8 cellular contexts compared by ENCODE assay signal in the genomic region with DNA sequence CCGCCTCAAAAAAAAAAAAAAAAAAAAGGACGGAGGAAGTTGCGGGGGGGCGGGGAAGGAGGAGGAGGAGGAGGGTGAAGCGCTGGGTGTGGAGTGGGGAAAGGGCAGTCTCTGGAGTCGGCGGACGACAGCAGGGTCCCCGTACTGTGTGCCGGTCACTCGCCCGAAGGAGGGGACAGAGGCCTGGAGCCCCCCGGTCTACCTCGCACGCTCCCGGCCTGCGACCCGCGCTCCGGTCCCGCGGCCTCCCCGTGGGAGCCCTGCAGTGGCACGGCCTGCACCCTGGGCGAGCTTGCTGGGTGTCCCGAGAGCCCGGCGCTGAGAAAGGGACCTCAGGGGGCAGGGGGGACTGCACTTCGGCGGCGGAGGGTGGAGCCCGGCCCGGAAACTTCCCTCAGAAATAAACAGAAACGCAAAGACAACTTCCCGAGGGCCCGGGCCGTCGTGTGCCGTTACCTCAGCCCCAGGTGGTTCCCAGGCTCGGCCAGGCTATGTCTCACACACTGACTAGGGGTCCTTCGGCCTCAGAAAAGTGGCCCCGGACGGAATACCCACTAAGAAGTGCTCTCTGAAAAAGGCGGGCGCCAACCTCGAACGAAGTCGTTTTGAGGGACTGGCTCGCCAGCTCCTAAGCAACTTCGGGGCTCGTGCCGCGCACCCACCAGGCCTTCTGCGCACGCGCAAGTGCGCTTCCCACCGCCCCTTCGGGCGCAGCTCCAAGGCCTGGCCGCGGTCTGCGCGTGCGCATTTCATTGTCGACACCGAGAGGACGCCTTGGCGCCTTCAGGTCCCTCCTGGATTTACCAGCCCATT. TPM values are rescaled to one million over a fixed set of nuclear protein-coding genes. Genes with fewer than 3 reads are reported as not detected.
DNase-seq lines count a peak whose midpoint lies in the region; ATAC-seq, FAIRE-seq and TF ChIP-seq lines count a peak whose summit lies in the region.

A gene with protein sequence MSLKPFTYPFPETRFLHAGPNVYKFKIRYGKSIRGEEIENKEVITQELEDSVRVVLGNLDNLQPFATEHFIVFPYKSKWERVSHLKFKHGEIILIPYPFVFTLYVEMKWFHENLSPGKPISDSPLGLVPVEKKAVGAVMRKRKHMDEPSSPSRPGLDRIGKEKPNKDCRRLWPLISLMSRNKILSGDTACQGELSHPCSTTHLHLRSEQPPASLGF (minus strand): TSS at position 688 of the 813 bp plus-strand sequence. CDS start 12,703 bp downstream, outside the sequence.

- peaks cover 0 to 12% (median 7%) of the 10 kb centered on the region in 4 experiments; a peak in 5 of 7 replicates for H3K27me3 ChIP-seq in H1 (replicated peaks in 1 of 4; ENCODE audit: control insufficient read depth in 3 of 4, extremely low read depth in 1 of 4, insufficient read depth in 3 of 4, low read length in 3 of 4)

- TF ChIP-seq POLR2A in H1 (IDR thresholded peaks at IDR 0.05; ENCODE audit: control extremely low read depth in 1 of 2, low read depth in 2 of 2, low read length in 2 of 2) = no peak

- H3K4me3 ChIP-seq in HFF-Myc (replicated peaks; ENCODE audit: low read depth, low read length) = no peak within 1 kb of the TSS
- no peak within 1 kb of the TSS; a peak in 1 of 8 replicates for H3K4me3 ChIP-seq in H1 (ENCODE audit: extremely low read depth in 1 of 4, insufficient read depth in 2 of 4, low read depth in 3 of 4, low read length in 4 of 4)
- H3K4me3 ChIP-seq in mucosa of descending colon = no peak within 1 kb of the TSS

- TF ChIP-seq CTCF in HFF-Myc (IDR thresholded peaks at IDR 0.05; ENCODE audit: low read depth, low read length, missing control alignments) (no peak), H1 (IDR thresholded peaks at IDR 0.05; ENCODE audit: control extremely low read depth in 1 of 3, insufficient read depth in 1 of 3, low read depth in 1 of 3, low read length in 3 of 3) (no peak), mucosa of descending colon (IDR thresholded peaks at IDR 0.05) (no peak), type B pancreatic cell (conservative IDR thresholded peaks at IDR 0.05) (no peak)

- no peak within 1 kb of the TSS for H3K27ac ChIP-seq in H1 (ENCODE audit: low read depth, low read length)

- H3K79me2 ChIP-seq in H1 (ENCODE audit: control insufficient read depth in 1 of 2, insufficient read depth in 2 of 2, low read length in 2 of 2) = no peaks in the 10 kb centered on the region

- no peak within 1 kb of the TSS for H4K5ac ChIP-seq in H1 (ENCODE audit: insufficient read length, low read depth, low read length)

- no peak within 1 kb of the TSS for H3K4ac ChIP-seq in H1 (replicated peaks; ENCODE audit: insufficient read length, low read depth, low read length)

- intact Hi-C loops in mucosa of descending colon (cut with DNase I, micrococcal nuclease) = no loop called here

- H3K4me3 Mint-ChIP-seq in type B pancreatic cell = no peak within 1 kb of the TSS

- H3K4me1 ChIP-seq in H1 (replicated peaks in 1 of 4; ENCODE audit: control insufficient read depth in 3 of 4, insufficient read depth in 4 of 4, low read length in 3 of 4) (no peaks in the 10 kb centered on the region), mucosa of descending colon (ENCODE audit: low read depth) (peaks cover 14% of the 10 kb centered on the region)

- FAIRE-seq in H1 (lab: Jason Lieb, UNC) = no peak

- H4K8ac ChIP-seq in H1 (ENCODE audit: extremely low read depth, insufficient read depth, low read length) = peak within 1 kb of the TSS; percentile 94; the same call in 1 of the 2 replicates

- H2AFZ ChIP-seq in H1 (ENCODE audit: low read length) = peak within 1 kb of the TSS; percentile 77; the same call in 1 of the 2 replicates

- H3K9me3 ChIP-seq in H1 (ENCODE audit: insufficient read depth in 2 of 2, low read depth in 1 of 2, low read length in 1 of 2) (peaks cover 0 to 4% of the 10 kb centered on the region in 2 experiments; a peak in 1 of 4 replicates), mucosa of descending colon (no peaks in the 10 kb centered on the region)

- CTCF ChIA-PET in H1 (lab: Charles Lee; ENCODE audit: partially characterized antibody) = interaction anchor here (1.1 to 1.6 kb wide), 4 partner anchors 17 to 139 kb away, joined by 3 to 6 read pairs (median 4); no protein-coding TSS in a partner anchor

- TF ChIP-seq EP300 in H1 (IDR thresholded peaks at IDR 0.05; ENCODE audit: borderline replicate concordance in 1 of 2, low read depth in 2 of 2, low read length in 2 of 2) = no peak

- no peak within 1 kb of the TSS for H2BK20ac ChIP-seq in H1 (ENCODE audit: low read length)

- H3K9ac ChIP-seq in H1 (replicated peaks in 1 of 4; ENCODE audit: extremely low read depth in 1 of 4, low read depth in 3 of 4, low read length in 3 of 4) = peak within 1 kb of the TSS in 1 of 4 experiments; percentile 50; a peak in 1 of 7 replicates

- no peak within 1 kb of the TSS for H2AK5ac ChIP-seq in H1 (ENCODE audit: low read depth, low read length)

- H2BK5ac ChIP-seq in H1 (ENCODE audit: low read depth, low read length) = no peak within 1 kb of the TSS

- 73% methylated on average over 49 of the region's 69 CpGs; no CpG with 5 or more reads in 1 of the 2 experiments for WGBS in H1 (ENCODE audit: extremely low coverage in 1 of 2, insufficient coverage in 1 of 2, insufficient read length in 1 of 2, insufficient replicate concordance in 2 of 2, low coverage in 1 of 2, low lambda C conversion rate in 2 of 2, missing lambda C conversion rate in 1 of 2), 2 experiments

- H4K91ac ChIP-seq in H1 (replicated peaks; ENCODE audit: insufficient read length, low read length) = no peak within 1 kb of the TSS

- no peaks in the 10 kb centered on the region for H3K23me2 ChIP-seq in H1 (ENCODE audit: low read depth, low read length)

- H3K36me3 ChIP-seq in H1 (ENCODE audit: control insufficient read depth in 2 of 4, insufficient read depth in 4 of 4, low read length in 3 of 4) = no peaks in the 10 kb centered on the region
- no peaks in the 10 kb centered on the region for H3K36me3 ChIP-seq in mucosa of descending colon (ENCODE audit: low read depth)

- DNase-seq in HFF-Myc (ENCODE audit: extremely low read depth, low read depth) (peak; percentile 27), H1 (ENCODE audit: low read depth in 1 of 2, low spot score in 2 of 2) (peak; percentile 71 to 89), mucosa of descending colon (peak; percentile 89 to 92 (median 90)), type B pancreatic cell (ENCODE audit: extremely low spot score, unreplicated experiment) (no peak)
- peak; percentile 66 for DNase-seq in activated CD8-positive, alpha-beta memory T cell treated with anti-CD3 and anti-CD28 coated beads, Interleukin-2, amount 50 U/mL, for 1 hour (ENCODE audit: extremely low read depth)
- peak; percentile 84 for DNase-seq in stimulated activated CD8-positive, alpha-beta memory T cell treated with anti-CD3 and anti-CD28 coated beads, Interleukin-15, amount 100 ng/mL, for 24 hours (ENCODE audit: low read depth)

- H3K36me3 Mint-ChIP-seq in type B pancreatic cell = no peaks in the 10 kb centered on the region

- POLR2A ChIA-PET in H1 (lab: Charles Lee; ENCODE audit: partially characterized antibody) = interaction anchor here (1.1 to 1.3 kb wide), 4 partner anchors 9 to 55 kb away, joined by 3 read pairs; a partner anchor contains a TSS

- H3K18ac ChIP-seq in H1 (ENCODE audit: extremely low read depth, low read length) = no peak within 1 kb of the TSS

- no peak within 1 kb of the TSS for H2BK120ac ChIP-seq in H1 (replicated peaks; ENCODE audit: low read depth, low read length)

- 0 out of 4 replicates have a peak within 1 kb of the TSS, but pooled peaks of 1 of the 2 experiments have one; percentile 31 for H3K4me2 ChIP-seq in H1 (ENCODE audit: insufficient read depth in 1 of 2, low read depth in 2 of 2, low read length in 2 of 2)

- H3K79me1 ChIP-seq in H1 (ENCODE audit: low read depth, low read length) = no peaks in the 10 kb centered on the region

- peak; percentile 41 for ATAC-seq in mucosa of descending colon
- no peak for ATAC-seq in HG03378 (IDR thresholded peaks at IDR 0.05; ENCODE audit: unreplicated experiment)
- ATAC-seq in GM21528 (IDR thresholded peaks at IDR 0.05; ENCODE audit: low FRiP score, unreplicated experiment) = no peak

- no peak within 1 kb of the TSS for H3K14ac ChIP-seq in H1 (ENCODE audit: insufficient read length)

- no peak within 1 kb of the TSS for H3K23ac ChIP-seq in H1 (ENCODE audit: insufficient read length)

- H3K27ac Mint-ChIP-seq in type B pancreatic cell = no peak within 1 kb of the TSS

- H2BK15ac ChIP-seq in H1 (ENCODE audit: low read length) = 0 out of 2 replicates have a peak within 1 kb of the TSS, but pooled peaks have one; percentile 48

- no peak for TF ChIP-seq RAD21 in H1 (IDR thresholded peaks at IDR 0.05 in 1 of 2, conservative IDR thresholded peaks at IDR 0.05 in 1 of 2; ENCODE audit: low read depth in 2 of 2, low read length in 2 of 2)

- no peaks in the 10 kb centered on the region for H3K9me3 Mint-ChIP-seq in type B pancreatic cell

- H3K56ac ChIP-seq in H1 (replicated peaks; ENCODE audit: insufficient read length, low read depth, low read length) = no peak within 1 kb of the TSS

- H3K27me3 Mint-ChIP-seq in type B pancreatic cell = peaks cover 8% of the 10 kb centered on the region

- no peaks in the 10 kb centered on the region for H4K20me1 ChIP-seq in H1 (replicated peaks in 1 of 2; ENCODE audit: control insufficient read depth in 1 of 2, insufficient read depth in 2 of 2, low read length in 2 of 2)

- no peaks in the 10 kb centered on the region for H3K4me1 Mint-ChIP-seq in type B pancreatic cell (ENCODE audit: unreplicated experiment)

- no peak within 1 kb of the TSS for H2BK12ac ChIP-seq in H1 (ENCODE audit: low read depth, low read length)

TF ChIP-seq in H1, 55 proteins besides CTCF, POLR2A, EP300 and RAD21 (continues in another document):
- no peak for TF ChIP-seq KDM4A (IDR thresholded peaks at IDR 0.05; ENCODE audit: low read depth, low read length, severe bottlenecking)
- no peak for TF ChIP-seq CBX5 (IDR thresholded peaks at IDR 0.05; ENCODE audit: low read depth, low read length)
- no peak for TF ChIP-seq GABPA (IDR thresholded peaks at IDR 0.05; ENCODE audit: borderline replicate concordance, insufficient read depth, low read length)

RNA-seq across cellular contexts. Expression of the gene that starts here (rescaled TPM):
- not detected in 2 replicates for total RNA-seq in H1 (2021; fragmentation: NEBNext Ultra II Directional; extraction: Animal tissue kit (Norgen Biotek cat#: 25700))
- not detected in 2 replicates for polyA plus RNA-seq in H1 (2011; rRNA removed)
- polyA plus RNA-seq in H1 (2011; cell fraction: cytosol; rRNA removed) = not detected
- polyA plus RNA-seq in H1 (2011; cell fraction: nucleus; rRNA removed) = not detected
- polyA plus RNA-seq in H1 (2012, experiment 1 of 2) = not detected in 4 replicates
- not detected for polyA plus RNA-seq in H1 (2012, experiment 2 of 2)
- polyA plus RNA-seq in H1 (2013, experiment 1 of 2) = not detected
- not detected for polyA plus RNA-seq in H1 (2013, experiment 2 of 2)
- not detected in 2 replicates for polyA minus RNA-seq in H1 (2011; rRNA and poly(A)+ RNA removed)
- polyA minus RNA-seq in H1 (2011; cell fraction: cytosol; rRNA and poly(A)+ RNA removed) = not detected
- not detected for polyA minus RNA-seq in H1 (2011; cell fraction: nucleus; rRNA and poly(A)+ RNA removed)
- total RNA-seq in mucosa of descending colon = not detected
- total RNA-seq in type B pancreatic cell (ENCODE audit: low replicate concordance) = not detected in 2 replicates

Comparison
In these comparisons a context has a peak if more than half of its experiments do, and no peak if none do; other contexts are left out.
1. Peak in DNase-seq in H1; RNA of the gene not detected or under 1 TPM.
2. Peak in DNase-seq and ATAC-seq in mucosa of descending colon; RNA of the gene not detected or under 1 TPM.